Comparison of ENCODE assay signal across 1 cellular context in genomic region chrX:101390664-101391525, GRCh38.
TF ChIP-seq lines count a peak whose summit lies in the region.

TSS of gene RPL36A (plus strand) at chrX:101391011. CDS start at chrX:101391044, 33 bp downstream.

TF ChIP-seq in HepG2, 621 proteins besides CTCF, POLR2A, EP300 and RAD21 (continued from another document and continues in another):
- TF ChIP-seq BATF2 (CRISPR knock-in tag; IDR thresholded peaks at IDR 0.05) (no peak), HNRNPLL (IDR thresholded peaks at IDR 0.05; ENCODE audit: low read depth, low read length, poor library complexity, severe bottlenecking) (no peak), TOPORS (CRISPR knock-in tag; IDR thresholded peaks at IDR 0.05) (no peak), GATAD2A (CRISPR knock-in tag; IDR thresholded peaks at IDR 0.05) (peak; percentile 53), SATB2 (CRISPR knock-in tag; IDR thresholded peaks at IDR 0.05) (no peak), MLX (CRISPR knock-in tag; IDR thresholded peaks at IDR 0.05) (no peak), KAT2B (IDR thresholded peaks at IDR 0.05; ENCODE audit: borderline replicate concordance, low read depth, low read length) (no peak), ZNF468 (CRISPR knock-in tag; IDR thresholded peaks at IDR 0.05) (no peak), FOXA3 (CRISPR knock-in tag; IDR thresholded peaks at IDR 0.05) (peak; percentile 33; the same call in 1 of the 2 replicates), ZFP36 (IDR thresholded peaks at IDR 0.05; ENCODE audit: borderline replicate concordance, low read depth, low read length, partially characterized antibody) (no peak), GRHL1 (CRISPR knock-in tag; conservative IDR thresholded peaks at IDR 0.05) (no peak), ZNF709 (CRISPR knock-in tag; IDR thresholded peaks at IDR 0.05) (no peak), ZNF281 (CRISPR knock-in tag; IDR thresholded peaks at IDR 0.05; ENCODE audit: borderline replicate concordance) (no peak), ZXDC (CRISPR knock-in tag; IDR thresholded peaks at IDR 0.05) (no peak), RAD51 (IDR thresholded peaks at IDR 0.05; ENCODE audit: borderline replicate concordance) (no peak), UBTF (CRISPR knock-in tag; IDR thresholded peaks at IDR 0.05) (0 out of 2 replicates have a peak, but pooled peaks have one; percentile 44), ZFX (CRISPR knock-in tag; IDR thresholded peaks at IDR 0.05; ENCODE audit: low read depth) (0 out of 2 replicates have a peak, but pooled peaks have one; percentile 32), ZNF136 (CRISPR knock-in tag; IDR thresholded peaks at IDR 0.05; ENCODE audit: low read depth) (no peak), ZNF33A (CRISPR knock-in tag; IDR thresholded peaks at IDR 0.05; ENCODE audit: borderline replicate concordance) (no peak), ZNF770 (CRISPR knock-in tag; IDR thresholded peaks at IDR 0.05) (no peak), ZNF7 (CRISPR knock-in tag; IDR thresholded peaks at IDR 0.05) (no peak), ARID3A (IDR thresholded peaks at IDR 0.05; ENCODE audit: low read depth, low read length) (no peak), THRA (CRISPR knock-in tag; IDR thresholded peaks at IDR 0.05; ENCODE audit: borderline replicate concordance) (no peak), HINFP (CRISPR knock-in tag; IDR thresholded peaks at IDR 0.05; ENCODE audit: low read depth) (no peak), TBX2 (CRISPR knock-in tag; IDR thresholded peaks at IDR 0.05; ENCODE audit: borderline replicate concordance) (0 out of 2 replicates have a peak, but pooled peaks have one; percentile 40), ZNF572 (CRISPR knock-in tag; IDR thresholded peaks at IDR 0.05) (no peak), GPN1 (CRISPR knock-in tag; IDR thresholded peaks at IDR 0.05; ENCODE audit: borderline replicate concordance) (no peak), ZNF512B (CRISPR knock-in tag; IDR thresholded peaks at IDR 0.05; ENCODE audit: borderline replicate concordance) (no peak), FOXA1 (IDR thresholded peaks at IDR 0.05) (no peak), FOXA1 (CRISPR knock-in tag; IDR thresholded peaks at IDR 0.05) (no peak), THAP7 (CRISPR knock-in tag; IDR thresholded peaks at IDR 0.05) (no peak), DNMT3B (CRISPR knock-in tag; conservative IDR thresholded peaks at IDR 0.05) (no peak), TARDBP (CRISPR knock-in tag; IDR thresholded peaks at IDR 0.05) (0 out of 2 replicates have a peak, but pooled peaks have one; percentile 19), YEATS2 (CRISPR knock-in tag; IDR thresholded peaks at IDR 0.05; ENCODE audit: borderline replicate concordance) (peak; percentile 99), CCAR2 (optimal IDR thresholded peaks at IDR 0.05; ENCODE audit: low read depth, low read length) (no peak)
